ENCODE assay signal across 18 cellular contexts in genomic region chr7:130566168-130566897, GRCh38.
DNase-seq lines count a peak whose midpoint lies in the region; ATAC-seq, FAIRE-seq and TF ChIP-seq lines count a peak whose summit lies in the region.
"Had no signal": no experiment of that assay in that cellular context is flagged by ENCODE, and none has a peak within 500 bp of the region (broad histone marks: within the 10 kb centered on the region; RNA-seq: fewer than 3 reads in every experiment).

No MANE protein-coding gene starts in this region.

- H3K4me3 Mint-ChIP-seq in stimulated activated naive B cell treated with anti-CD40 and anti-IgM and Interleukin-4, amounts not matched to agents 10 μg/mL and 1 μg/mL and 100 μg/mL, for 72 hours, result no peak overlapping the region
- no peak overlapping the region for H3K4me3 Mint-ChIP-seq in activated T-cell treated with anti-CD3 and anti-CD28 coated beads, Interleukin-2, amount 50 U/mL, for 4 hours
- H3K4me3 Mint-ChIP-seq: activated CD4-positive, alpha-beta T cell treated with anti-CD3 and anti-CD28 coated beads, Interleukin-2, amount 10 ng/mL, durations not matched to agents 24 days and 14 days; activated naive CD8-positive, alpha-beta T cell treated with anti-CD3 and anti-CD28 coated beads, Interleukin-2, amount 10 ng/mL, durations not matched to agents 7 days and 5 days; natural killer cell had no signal

- intact Hi-C loops in dorsolateral prefrontal cortex (cut with DNase I), result no loop called here

- H3K27ac Mint-ChIP-seq in stimulated activated naive B cell treated with anti-CD40 and anti-IgM and Interleukin-4, amounts not matched to agents 10 μg/mL and 1 μg/mL and 100 μg/mL, for 72 hours, result no peak overlapping the region
- H3K27ac Mint-ChIP-seq: activated CD4-positive, alpha-beta T cell treated with anti-CD3 and anti-CD28 coated beads, Interleukin-2, amount 10 ng/mL, durations not matched to agents 24 days and 14 days; activated naive CD8-positive, alpha-beta T cell treated with anti-CD3 and anti-CD28 coated beads, Interleukin-2, amount 10 ng/mL, durations not matched to agents 7 days and 5 days; natural killer cell had no signal

- H3K4me1 Mint-ChIP-seq in stimulated activated naive B cell treated with anti-CD40 and anti-IgM and Interleukin-4, amounts not matched to agents 10 μg/mL and 1 μg/mL and 100 μg/mL, for 72 hours, result peaks cover 9 to 17% of the 10 kb centered on the region in 2 donors
- peaks cover 2% of the 10 kb centered on the region for H3K4me1 Mint-ChIP-seq in activated T-cell treated with anti-CD3 and anti-CD28 coated beads, Interleukin-2, amount 50 U/mL, for 4 hours (ENCODE audit: low read depth)
- H3K4me1 Mint-ChIP-seq: natural killer cell had no signal

- FAIRE-seq in small intestine (lab: Jason Lieb, UNC), result no peak

- H3K27me3 Mint-ChIP-seq in stimulated activated naive B cell treated with anti-CD40 and anti-IgM and Interleukin-4, amounts not matched to agents 10 μg/mL and 1 μg/mL and 100 μg/mL, for 72 hours, result no peaks in the 10 kb centered on the region
- H3K27me3 Mint-ChIP-seq in activated T-cell treated with anti-CD3 and anti-CD28 coated beads, Interleukin-2, amount 50 U/mL, for 4 hours (ENCODE audit: low read depth), result no peaks in the 10 kb centered on the region
- H3K27me3 Mint-ChIP-seq: activated CD4-positive, alpha-beta T cell treated with anti-CD3 and anti-CD28 coated beads, Interleukin-2, amount 10 ng/mL, durations not matched to agents 24 days and 14 days; activated naive CD8-positive, alpha-beta T cell treated with anti-CD3 and anti-CD28 coated beads, Interleukin-2, amount 10 ng/mL, durations not matched to agents 7 days and 5 days had no signal

- peaks cover 19 to 42% of the 10 kb centered on the region in 2 donors for H3K36me3 Mint-ChIP-seq in stimulated activated naive B cell treated with anti-CD40 and anti-IgM and Interleukin-4, amounts not matched to agents 10 μg/mL and 1 μg/mL and 100 μg/mL, for 72 hours
- H3K36me3 Mint-ChIP-seq in activated T-cell treated with anti-CD3 and anti-CD28 coated beads, Interleukin-2, amount 50 U/mL, for 4 hours (ENCODE audit: insufficient read depth), result peaks cover 15% of the 10 kb centered on the region

- H3K9me2 ChIP-seq in hepatocyte (replicated peaks; ENCODE audit: insufficient read depth), result no peaks in the 10 kb centered on the region

- peak; percentile 5 for DNase-seq in LHCN-M2 (ENCODE audit: low read depth)
- DNase-seq in dermis blood vessel endothelial cell, result peak; percentile 95
- peak; percentile 9 for DNase-seq in hepatocyte (ENCODE audit: low spot score)
- DNase-seq in small intestine, result peak; percentile 51
- DNase-seq in dorsolateral prefrontal cortex, result no peak
- no peak for DNase-seq in activated CD8-positive, alpha-beta memory T cell treated with anti-CD3 and anti-CD28 coated beads, Interleukin-2, amount 50 U/mL, for 48 hours
- DNase-seq in stimulated activated naive B cell treated with anti-CD40 and anti-IgM and Interleukin-4, amounts not matched to agents 10 μg/mL and 1 μg/mL and 100 μg/mL, for 72 hours, result no peak
- DNase-seq in activated T-cell treated with anti-CD3 and anti-CD28 coated beads, Interleukin-2, amount 50 U/mL, for 4 hours, result no peak
- DNase-seq: activated CD4-positive, alpha-beta T cell treated with anti-CD3 and anti-CD28 coated beads, Interleukin-2, amount 10 ng/mL, durations not matched to agents 24 days and 14 days; activated naive CD8-positive, alpha-beta T cell treated with anti-CD3 and anti-CD28 coated beads, Interleukin-2, amount 10 ng/mL, durations not matched to agents 7 days and 5 days; MM.1S; natural killer cell; NCI-H2081 treated with DMSO at 0.1 percent for 48 hours; SIG-M5; stimulated activated CD4-positive, alpha-beta T cell treated with anti-CD3 and anti-CD28 coated beads, Interleukin-4, amount 100 ng/mL, for 24 hours; T-helper 9 cell; trophoblast cell had no signal

- no peak for TF ChIP-seq CTCF in hepatocyte (IDR thresholded peaks at IDR 0.05; ENCODE audit: poor library complexity)
- TF ChIP-seq CTCF in dorsolateral prefrontal cortex (IDR thresholded peaks at IDR 0.05 in 54 of 56, conservative IDR thresholded peaks at IDR 0.05 in 2 of 56; ENCODE audit: low read depth in 1 of 56, partially characterized antibody in 56 of 56), result no peak

- H3K4me3 ChIP-seq in hepatocyte, result no peak overlapping the region
- H3K4me3 ChIP-seq in small intestine (ENCODE audit: low read depth in 1 of 2, low read length in 2 of 2), result no peak overlapping the region
- no peak overlapping the region for H3K4me3 ChIP-seq in dorsolateral prefrontal cortex

- no peaks in the 10 kb centered on the region for H4K20me1 ChIP-seq in hepatocyte (ENCODE audit: insufficient read depth, poor library complexity, severe bottlenecking)

- WGBS in hepatocyte (ENCODE audit: low lambda C conversion rate, missing lambda C conversion rate), result 91% methylated on average over 9 of the region's 9 CpGs
- WGBS in small intestine, 3 donors, result 74 to 81% (median 78%) methylated on average over 9 of the region's 9 CpGs

- H3K9me3 Mint-ChIP-seq in stimulated activated naive B cell treated with anti-CD40 and anti-IgM and Interleukin-4, amounts not matched to agents 10 μg/mL and 1 μg/mL and 100 μg/mL, for 72 hours, result peaks cover 21 to 29% of the 10 kb centered on the region in 2 donors
- H3K9me3 Mint-ChIP-seq in activated T-cell treated with anti-CD3 and anti-CD28 coated beads, Interleukin-2, amount 50 U/mL, for 4 hours, result peaks cover 33% of the 10 kb centered on the region

- peaks cover 9% of the 10 kb centered on the region for H3K9me3 ChIP-seq in hepatocyte (ENCODE audit: low read depth)
- H3K9me3 ChIP-seq in small intestine (ENCODE audit: control insufficient read depth, low read depth), result no peaks in the 10 kb centered on the region

- H3K4me1 ChIP-seq in hepatocyte (ENCODE audit: insufficient read depth) (no peaks in the 10 kb centered on the region), small intestine (ENCODE audit: control insufficient read depth in 2 of 2, insufficient read depth in 1 of 2, low read depth in 1 of 2, low read length in 1 of 2) (peaks cover 0 to 2% of the 10 kb centered on the region in 2 donors)

- ATAC-seq in stimulated activated naive B cell treated with anti-CD40 and anti-IgM and Interleukin-4, amounts not matched to agents 10 μg/mL and 1 μg/mL and 100 μg/mL, for 72 hours (replicated peaks), result no peak
- ATAC-seq in activated T-cell treated with anti-CD3 and anti-CD28 coated beads, Interleukin-2, amount 50 U/mL, for 4 hours, result no peak
- ATAC-seq: natural killer cell, sciatic nerve had no signal

- H3K27me3 ChIP-seq in hepatocyte, result no peaks in the 10 kb centered on the region
- H3K27me3 ChIP-seq in small intestine (ENCODE audit: control insufficient read depth in 2 of 2, insufficient read depth in 2 of 2, low read length in 2 of 2), result no peaks in the 10 kb centered on the region
- H3K27me3 ChIP-seq in dorsolateral prefrontal cortex, result no peaks in the 10 kb centered on the region

- no peak overlapping the region for H2AFZ ChIP-seq in hepatocyte

- no peaks in the 10 kb centered on the region for H3K79me2 ChIP-seq in hepatocyte

- H3K4me2 ChIP-seq in hepatocyte, result no peak overlapping the region

- H3K27ac ChIP-seq in hepatocyte (no peak overlapping the region), small intestine (ENCODE audit: low read depth in 1 of 2, low read length in 1 of 2) (peak overlapping the region in 1 of 2 donors; percentile 4), dorsolateral prefrontal cortex (no peak overlapping the region)

- no peaks in the 10 kb centered on the region for H3K36me3 ChIP-seq in hepatocyte (replicated peaks; ENCODE audit: insufficient read depth, low read depth)
- peaks cover 0 to 2% of the 10 kb centered on the region in 2 donors for H3K36me3 ChIP-seq in small intestine (ENCODE audit: control insufficient read depth in 2 of 2, insufficient read depth in 2 of 2, low read length in 2 of 2)

Comparison
In these comparisons a context has a peak if more than half of its experiments do, and no peak if none do; other contexts are left out.
1. DNase-seq: peak in LHCN-M2 (single experiment), dermis blood vessel endothelial cell (single experiment), hepatocyte (single experiment) and small intestine (single experiment); none in dorsolateral prefrontal cortex (0 of 10), activated CD8-positive, alpha-beta memory T cell treated with anti-CD3 and anti-CD28 coated beads, Interleukin-2, amount 50 U/mL, for 48 hours (single experiment), stimulated activated naive B cell treated with anti-CD40 and anti-IgM and Interleukin-4, amounts not matched to agents 10 μg/mL and 1 μg/mL and 100 μg/mL, for 72 hours (single experiment) and activated T-cell treated with anti-CD3 and anti-CD28 coated beads, Interleukin-2, amount 50 U/mL, for 4 hours (single experiment).